14 cellular contexts compared by ENCODE assay signal in the genomic region with DNA sequence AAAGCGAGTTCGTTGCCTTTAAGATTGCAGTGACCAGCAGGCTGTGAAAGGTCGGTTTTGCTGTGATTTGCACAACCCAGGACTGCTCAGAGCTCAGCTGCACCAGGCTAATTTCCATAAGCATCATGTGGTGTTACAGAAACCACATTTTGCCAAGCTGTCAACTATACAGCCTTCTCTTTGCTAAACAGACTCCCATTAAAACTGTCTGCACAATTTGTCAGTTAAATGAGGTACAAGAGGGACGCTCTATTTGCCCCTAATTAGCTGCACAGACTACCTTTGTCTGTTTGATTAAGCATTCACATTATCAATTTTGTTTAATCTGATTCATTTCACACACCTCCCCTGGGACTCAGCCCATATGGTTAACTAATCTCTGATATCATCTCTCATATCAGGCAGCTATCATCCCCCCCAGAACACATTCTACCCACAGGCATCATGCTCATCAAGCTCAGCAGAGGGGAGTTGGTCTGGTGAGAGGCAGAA.
A peak's percentile ranks its signal among the peaks of the same experiment; 100 is the strongest.
DNase-seq lines count a peak whose midpoint lies in the region; ATAC-seq lines count a peak whose summit lies in the region.
"Had no signal": no experiment of that assay in that cellular context is flagged by ENCODE, and none has a peak within 500 bp of the region (broad histone marks: within the 10 kb centered on the region; RNA-seq: fewer than 3 reads in every experiment).

No MANE protein-coding gene starts in this region.

- no peak overlapping the region for H2BK15ac ChIP-seq in mesendoderm (replicated peaks; ENCODE audit: low read depth)

- H3K18ac ChIP-seq in mesendoderm (ENCODE audit: low read length): no peak overlapping the region

- H3K9me3 Mint-ChIP-seq in stimulated activated memory B cell treated with anti-CD40 and anti-IgM and Interleukin-4, amounts not matched to agents 10 μg/mL and 1 μg/mL and 100 μg/mL, for 72 hours: no peaks in the 10 kb centered on the region

- no peak overlapping the region for H4K5ac ChIP-seq in mesendoderm (ENCODE audit: low read length)

- no peak overlapping the region for H3K27ac ChIP-seq in mesendoderm (ENCODE audit: low read depth, low read length)
- H3K27ac ChIP-seq: 22Rv1, left lung had no signal

- H3K36me3 Mint-ChIP-seq in stimulated activated memory B cell treated with anti-CD40 and anti-IgM and Interleukin-4, amounts not matched to agents 10 μg/mL and 1 μg/mL and 100 μg/mL, for 72 hours: no peaks in the 10 kb centered on the region

- H3K36me3 ChIP-seq in mesendoderm (ENCODE audit: control insufficient read depth, insufficient read depth, low read length): no peaks in the 10 kb centered on the region
- H3K36me3 ChIP-seq: left lung had no signal

- H3K4me3 Mint-ChIP-seq in stimulated activated memory B cell treated with anti-CD40 and anti-IgM and Interleukin-4, amounts not matched to agents 10 μg/mL and 1 μg/mL and 100 μg/mL, for 72 hours: peak overlapping the region; percentile 5

- H4K8ac ChIP-seq in mesendoderm (ENCODE audit: low read depth, low read length): no peak overlapping the region

- no peaks in the 10 kb centered on the region for H3K79me2 ChIP-seq in mesendoderm (ENCODE audit: control insufficient read depth, insufficient read depth, low read length)

- no peaks in the 10 kb centered on the region for H3K79me1 ChIP-seq in mesendoderm (ENCODE audit: low read length)

- no peak overlapping the region for H3K4ac ChIP-seq in mesendoderm (ENCODE audit: low read depth, low read length)

- no peak overlapping the region for H3K4me2 ChIP-seq in mesendoderm (ENCODE audit: low read length)

- H3K4me1 Mint-ChIP-seq in stimulated activated memory B cell treated with anti-CD40 and anti-IgM and Interleukin-4, amounts not matched to agents 10 μg/mL and 1 μg/mL and 100 μg/mL, for 72 hours: peaks cover 31% of the 10 kb centered on the region

- H3K56ac ChIP-seq in mesendoderm (ENCODE audit: low read length): no peak overlapping the region

- WGBS in mesendoderm (ENCODE audit: extremely low coverage, insufficient coverage, low lambda C conversion rate): no CpG with 5 or more reads among the region's 4 CpGs

- H3K27me3 ChIP-seq in mesendoderm (ENCODE audit: insufficient read depth, low read length, poor library complexity): no peaks in the 10 kb centered on the region
- H3K27me3 ChIP-seq: left lung had no signal

- no peaks in the 10 kb centered on the region for H3K4me1 ChIP-seq in mesendoderm (ENCODE audit: control insufficient read depth, low read depth, low read length)
- H3K4me1 ChIP-seq: left lung had no signal

- H3K27ac Mint-ChIP-seq in stimulated activated memory B cell treated with anti-CD40 and anti-IgM and Interleukin-4, amounts not matched to agents 10 μg/mL and 1 μg/mL and 100 μg/mL, for 72 hours: peak overlapping the region; percentile 8

- no peak overlapping the region for H2BK5ac ChIP-seq in mesendoderm (ENCODE audit: low read length)

- H3K9ac ChIP-seq in mesendoderm (ENCODE audit: low read length): no peak overlapping the region

- no peak overlapping the region for H2BK120ac ChIP-seq in mesendoderm (ENCODE audit: low read depth, low read length)

- no peak overlapping the region for H3K4me3 ChIP-seq in mesendoderm (ENCODE audit: low read length)
- H3K4me3 ChIP-seq: K562, left lung had no signal

- peak; percentile 2 for DNase-seq in NCI-H1092 treated with DMSO at 0.1 percent for 48 hours (lab: John Stamatoyannopoulos, UW)
- no peak for DNase-seq in NCI-H1092 (lab: John Stamatoyannopoulos, UW)
- peak; percentile 84 for DNase-seq in NAMALWA (ENCODE audit: low spot score)
- no peak for DNase-seq in mesendoderm
- DNase-seq in iPS-NIHi7 (ENCODE audit: extremely low spot score): no peak
- DNase-seq: amygdala; effector CD4-positive, alpha-beta T cell; left lung; SHP77 treated with DMSO at 0.1 percent for 48 hours had no signal

- no peak overlapping the region for H3K23ac ChIP-seq in mesendoderm (ENCODE audit: low read length)

- ATAC-seq in HG02678 (IDR thresholded peaks at IDR 0.05; ENCODE audit: unreplicated experiment) (peak; percentile 62), HG03571 (IDR thresholded peaks at IDR 0.05; ENCODE audit: unreplicated experiment) (no peak)
- ATAC-seq in stimulated activated memory B cell treated with anti-CD40 and anti-IgM and Interleukin-4, amounts not matched to agents 10 μg/mL and 1 μg/mL and 100 μg/mL, for 72 hours: peak; percentile 82
- ATAC-seq: K562, left lung had no signal

- H3K27me3 Mint-ChIP-seq in stimulated activated memory B cell treated with anti-CD40 and anti-IgM and Interleukin-4, amounts not matched to agents 10 μg/mL and 1 μg/mL and 100 μg/mL, for 72 hours: no peaks in the 10 kb centered on the region

- no peak overlapping the region for H2AK5ac ChIP-seq in mesendoderm (ENCODE audit: low read length)

Comparison
In these comparisons a context has a peak if more than half of its experiments do, and no peak if none do; other contexts are left out.
1. DNase-seq: peak in NCI-H1092 treated with DMSO at 0.1 percent for 48 hours (single experiment) and NAMALWA (single experiment); none in NCI-H1092 (single experiment), mesendoderm (single experiment) and iPS-NIHi7 (single experiment).